ENCODE assay signal across 8 cellular contexts in the genomic region with DNA sequence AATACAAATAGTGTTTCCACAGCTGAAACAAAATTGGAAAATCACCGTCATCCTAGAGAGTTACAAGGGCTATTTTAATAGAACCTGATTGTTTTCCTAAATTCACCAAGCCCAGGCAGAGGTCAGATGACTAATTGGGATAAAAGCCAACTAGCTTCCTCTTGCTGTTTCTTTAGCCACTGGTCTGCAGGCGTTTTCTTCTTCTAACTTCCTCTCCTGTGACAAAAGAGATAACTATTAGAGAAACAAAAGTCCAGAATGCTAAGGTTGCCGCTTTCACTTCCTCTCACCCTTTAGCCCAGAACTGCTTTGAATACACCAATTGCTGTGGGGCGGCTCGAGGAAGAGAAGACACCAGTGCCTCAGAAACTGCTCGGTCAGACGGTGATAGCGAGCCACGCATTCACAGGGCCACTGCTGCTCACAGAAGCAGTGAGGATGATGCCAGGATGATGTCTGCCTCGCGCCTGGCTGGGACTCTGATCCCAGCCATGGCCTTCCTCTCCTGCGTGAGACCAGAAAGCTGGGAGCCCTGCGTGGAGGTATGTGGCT. TPM values are rescaled to one million over a fixed set of nuclear protein-coding genes. Genes with fewer than 3 reads are reported as not detected.
DNase-seq lines count a peak whose midpoint lies in the region; ATAC-seq and TF ChIP-seq lines count a peak whose summit lies in the region.

TLR4 (plus strand) TSS at position 380 of the 552 bp plus-strand sequence; CDS start at position 450, 70 bp downstream.

- peak; percentile 60 for DNase-seq in GM03348 (ENCODE audit: low spot score)
- peak; percentile 17 for DNase-seq in KG1 (lab: John Stamatoyannopoulos, UW)
- peak; percentile 94 for DNase-seq in astrocyte of the spinal cord (ENCODE audit: low read depth, low spot score)
- DNase-seq in inferior parietal cortex (ENCODE audit: extremely low spot score) = peak; percentile 67
- DNase-seq in central memory CD4-positive, alpha-beta T cell = no peak
- DNase-seq in NCI-H187 (lab: John Stamatoyannopoulos, UW) = no peak

- H3K4me1 ChIP-seq in skeletal muscle satellite cell (ENCODE audit: control insufficient read depth, insufficient read depth, low read length) = peaks cover 28% of the 10 kb centered on the region

- H3K4me2 ChIP-seq in skeletal muscle satellite cell (ENCODE audit: low read length) = peak within 1 kb of the TSS; percentile 82

- TF ChIP-seq CTCF in astrocyte of the spinal cord (IDR thresholded peaks at IDR 0.05; ENCODE audit: low read depth, low read length) = no peak

- peak; percentile 99 for ATAC-seq in GM21717 (IDR thresholded peaks at IDR 0.05; ENCODE audit: unreplicated experiment)

- H3K4me3 ChIP-seq in astrocyte of the spinal cord (ENCODE audit: low read depth, low read length) = peak within 1 kb of the TSS; percentile 52
- H3K4me3 ChIP-seq in skeletal muscle satellite cell (ENCODE audit: low read length) = peak within 1 kb of the TSS; percentile 73

- peak within 1 kb of the TSS; percentile 89 for H3K9ac ChIP-seq in skeletal muscle satellite cell (ENCODE audit: low read depth, low read length)

- H3K9me3 ChIP-seq in skeletal muscle satellite cell (replicated peaks; ENCODE audit: low read length) = no peaks in the 10 kb centered on the region

- no peaks in the 10 kb centered on the region for H3K27me3 ChIP-seq in skeletal muscle satellite cell (ENCODE audit: control insufficient read depth, insufficient read depth, low read length)

- H3K36me3 ChIP-seq in skeletal muscle satellite cell (ENCODE audit: insufficient read depth, low read length) = peaks cover 31% of the 10 kb centered on the region

- in situ Hi-C loops in astrocyte of the spinal cord (cut with HindIII; ENCODE audit: low sequenced_read_pairs) = no loop called here

RNA-seq across cellular contexts. Expression of gene TLR4, which starts in this region (rescaled TPM):
- 7.2 and 9.6 TPM in 2 replicates for total RNA-seq in skeletal muscle satellite cell (2012; rRNA removed)

Comparison
In these comparisons a context has a peak if more than half of its experiments do, and no peak if none do; other contexts are left out.
1. DNase-seq: peak in GM03348 (single experiment), KG1 (single experiment), astrocyte of the spinal cord (single experiment) and inferior parietal cortex (single experiment); none in central memory CD4-positive, alpha-beta T cell (single experiment) and NCI-H187 (0 of 2).